In genomic region chr5:61734001-61734400, GRCh38 we compare ENCODE assay signal across 23 cellular contexts.
A peak's percentile ranks its signal among the peaks of the same experiment; 100 is the strongest.
DNase-seq lines count a peak whose midpoint lies in the region; ATAC-seq, FAIRE-seq and TF ChIP-seq lines count a peak whose summit lies in the region.
"Had no signal": no experiment of that assay in that cellular context is flagged by ENCODE, and none has a peak within 500 bp of the region (broad histone marks: within the 10 kb centered on the region; RNA-seq: fewer than 3 reads in every experiment).

No MANE protein-coding gene starts in this region.

- no peak for ATAC-seq in GM21529 (IDR thresholded peaks at IDR 0.05; ENCODE audit: unreplicated experiment)
- ATAC-seq: HepG2 had no signal

- H3K27ac ChIP-seq in H1 (ENCODE audit: low read depth, low read length) (no peak overlapping the region), smooth muscle cell (ENCODE audit: low read depth) (peak overlapping the region; percentile 83)

- H3K36me3 Mint-ChIP-seq in Calu3 (ENCODE audit: insufficient read depth, unreplicated experiment): no peaks in the 10 kb centered on the region
- H3K36me3 Mint-ChIP-seq in activated T-helper 1 cell treated with anti-CD3 and anti-CD28 coated beads, Interleukin-12 subunit alpha, Interleukin-12 subunit beta, Interleukin-2, Interleukin-4 antibody, amounts not matched to agents 30 ng/mL and 10 ng/mL and 1 ng/mL, durations not matched to agents 14 hours and 24 hours and 36 hours (ENCODE audit: low read depth): no peaks in the 10 kb centered on the region

- no peak overlapping the region for H4K8ac ChIP-seq in H1 (ENCODE audit: extremely low read depth, insufficient read depth, low read length)

- H2BK5ac ChIP-seq in H1 (ENCODE audit: low read depth, low read length): no peak overlapping the region

- TF ChIP-seq POLR2A in H1 (IDR thresholded peaks at IDR 0.05; ENCODE audit: control extremely low read depth in 1 of 2, low read depth in 2 of 2, low read length in 2 of 2): no peak

- H3K4me1 Mint-ChIP-seq in Calu3 (ENCODE audit: low read depth, unreplicated experiment): peaks cover 49% of the 10 kb centered on the region
- no peaks in the 10 kb centered on the region for H3K4me1 Mint-ChIP-seq in activated T-helper 1 cell treated with anti-CD3 and anti-CD28 coated beads, Interleukin-12 subunit alpha, Interleukin-12 subunit beta, Interleukin-2, Interleukin-4 antibody, amounts not matched to agents 30 ng/mL and 10 ng/mL and 1 ng/mL, durations not matched to agents 14 hours and 24 hours and 36 hours (ENCODE audit: low read depth)

- H3K9me3 Mint-ChIP-seq in Calu3 (ENCODE audit: low read depth, unreplicated experiment): no peaks in the 10 kb centered on the region
- no peaks in the 10 kb centered on the region for H3K9me3 Mint-ChIP-seq in activated T-helper 1 cell treated with anti-CD3 and anti-CD28 coated beads, Interleukin-12 subunit alpha, Interleukin-12 subunit beta, Interleukin-2, Interleukin-4 antibody, amounts not matched to agents 30 ng/mL and 10 ng/mL and 1 ng/mL, durations not matched to agents 14 hours and 24 hours and 36 hours
- H3K9me3 Mint-ChIP-seq: CD4-positive, alpha-beta T cell; HFFc6 had no signal

- WGBS in H1 (ENCODE audit: extremely low coverage in 1 of 2, insufficient coverage in 1 of 2, insufficient read length in 1 of 2, insufficient replicate concordance in 2 of 2, low coverage in 1 of 2, low lambda C conversion rate in 2 of 2, missing lambda C conversion rate in 1 of 2), 2 experiments: 96% methylated on average over 4 of the region's 4 CpGs; no CpG with 5 or more reads in 1 of the 2 experiments
- 78% methylated on average over 4 of the region's 4 CpGs for whole genome bisulfite sequencing in smooth muscle cell (ENCODE audit: low lambda C conversion rate)

- H2BK12ac ChIP-seq in H1 (ENCODE audit: low read depth, low read length): no peak overlapping the region

- peak; percentile 33 for DNase-seq in Calu3
- DNase-seq in H1 (ENCODE audit: low read depth in 1 of 2, low spot score in 2 of 2): no peak
- DNase-seq in mucosa of gallbladder (ENCODE audit: low spot score): peak; percentile 33
- no peak for DNase-seq in smooth muscle cell (lab: John Stamatoyannopoulos, UW; ENCODE audit: unreplicated experiment)
- DNase-seq in DMS153 treated with DMSO at 0.1 percent for 48 hours (lab: John Stamatoyannopoulos, UW; ENCODE audit: unreplicated experiment): no peak
- DNase-seq in activated T-helper 1 cell treated with anti-CD3 and anti-CD28 coated beads, Interleukin-12 subunit alpha, Interleukin-12 subunit beta, Interleukin-2, Interleukin-4 antibody, amounts not matched to agents 30 ng/mL and 10 ng/mL and 1 ng/mL, durations not matched to agents 14 hours and 24 hours and 36 hours (ENCODE audit: low spot score): no peak
- DNase-seq: BE2C; Caco-2; CD4-positive, alpha-beta T cell; DMS53; EL; H7; HFFc6; KBM-7; MV-4-11; NCI-H1694 treated with DMSO at 0.1 percent for 48 hours; NCI-H510A; NCI-H774; Right ventricle myocardium superior had no signal

- intact Hi-C loops in Calu3 (cut with micrococcal nuclease; ENCODE audit: unreplicated experiment): loop anchor here (2.0 kb wide), 1 partner anchor 71 kb away; no protein-coding TSS in a partner anchor
- intact Hi-C loops in activated T-helper 1 cell treated with anti-CD3 and anti-CD28 coated beads, Interleukin-12 subunit alpha, Interleukin-12 subunit beta, Interleukin-2, Interleukin-4 antibody, amounts not matched to agents 30 ng/mL and 10 ng/mL and 1 ng/mL, durations not matched to agents 14 hours and 24 hours and 36 hours (cut with micrococcal nuclease): no loop called here

- H3K18ac ChIP-seq in H1 (ENCODE audit: extremely low read depth, low read length): no peak overlapping the region

- no peak overlapping the region for H2BK15ac ChIP-seq in H1 (ENCODE audit: low read length)

- no peaks in the 10 kb centered on the region for H3K79me1 ChIP-seq in H1 (ENCODE audit: low read depth, low read length)

- no peak overlapping the region for H2BK120ac ChIP-seq in H1 (replicated peaks; ENCODE audit: low read depth, low read length)

- H3K9me3 ChIP-seq in H1 (ENCODE audit: insufficient read depth in 2 of 2, low read depth in 1 of 2, low read length in 1 of 2): no peaks in the 10 kb centered on the region
- no peaks in the 10 kb centered on the region for H3K9me3 ChIP-seq in smooth muscle cell (replicated peaks; ENCODE audit: low read depth)
- H3K9me3 ChIP-seq: BE2C, Caco-2 had no signal

- H3K27ac Mint-ChIP-seq in Calu3 (ENCODE audit: unreplicated experiment): no peak overlapping the region
- H3K27ac Mint-ChIP-seq in activated T-helper 1 cell treated with anti-CD3 and anti-CD28 coated beads, Interleukin-12 subunit alpha, Interleukin-12 subunit beta, Interleukin-2, Interleukin-4 antibody, amounts not matched to agents 30 ng/mL and 10 ng/mL and 1 ng/mL, durations not matched to agents 14 hours and 24 hours and 36 hours: no peak overlapping the region
- H3K27ac Mint-ChIP-seq: CD4-positive, alpha-beta T cell; HFFc6 had no signal

- H3F3A ChIP-seq in smooth muscle cell (ENCODE audit: low read depth): peaks cover 3% of the 10 kb centered on the region

- H3K79me2 ChIP-seq in H1 (ENCODE audit: control insufficient read depth in 1 of 2, insufficient read depth in 2 of 2, low read length in 2 of 2) (no peaks in the 10 kb centered on the region), smooth muscle cell (ENCODE audit: low read depth) (no peaks in the 10 kb centered on the region)

- CTCF ChIA-PET in Calu3 (lab: Charles Lee) (no interaction called here), H1 (lab: Charles Lee; ENCODE audit: partially characterized antibody) (interaction anchor here (0.5 to 2.5 kb wide), 5 partner anchors 9 to 75 kb away, joined by 3 to 7 read pairs (median 3); no protein-coding TSS in a partner anchor)

- TF ChIP-seq CTCF in Calu3 (IDR thresholded peaks at IDR 0.05; ENCODE audit: unreplicated experiment): no peak
- no peak for TF ChIP-seq CTCF in H1 (IDR thresholded peaks at IDR 0.05; ENCODE audit: control extremely low read depth in 1 of 3, insufficient read depth in 1 of 3, low read depth in 1 of 3, low read length in 3 of 3)
- no peak for TF ChIP-seq CTCF in smooth muscle cell (IDR thresholded peaks at IDR 0.05; ENCODE audit: borderline replicate concordance, insufficient read depth, poor library complexity, severe bottlenecking)

- H3K27me3 Mint-ChIP-seq in Calu3 (ENCODE audit: unreplicated experiment): peaks cover 30% of the 10 kb centered on the region
- peaks cover 5% of the 10 kb centered on the region for H3K27me3 Mint-ChIP-seq in activated T-helper 1 cell treated with anti-CD3 and anti-CD28 coated beads, Interleukin-12 subunit alpha, Interleukin-12 subunit beta, Interleukin-2, Interleukin-4 antibody, amounts not matched to agents 30 ng/mL and 10 ng/mL and 1 ng/mL, durations not matched to agents 14 hours and 24 hours and 36 hours (ENCODE audit: insufficient read depth)

- TF ChIP-seq EP300 in H1 (IDR thresholded peaks at IDR 0.05; ENCODE audit: borderline replicate concordance in 1 of 2, low read depth in 2 of 2, low read length in 2 of 2): no peak

- H3K4me1 ChIP-seq in H1 (replicated peaks in 1 of 4; ENCODE audit: control insufficient read depth in 3 of 4, insufficient read depth in 4 of 4, low read length in 3 of 4): peaks cover 2 to 13% (median 5%) of the 10 kb centered on the region in 4 experiments; a peak in 6 of 7 replicates
- H3K4me1 ChIP-seq in smooth muscle cell (ENCODE audit: low read depth): peaks cover 16% of the 10 kb centered on the region
- H3K4me1 ChIP-seq: BE2C, Caco-2 had no signal

- H3K14ac ChIP-seq in H1 (ENCODE audit: insufficient read length): no peak overlapping the region

- H4K20me1 ChIP-seq in H1 (replicated peaks in 1 of 2; ENCODE audit: control insufficient read depth in 1 of 2, insufficient read depth in 2 of 2, low read length in 2 of 2) (no peaks in the 10 kb centered on the region), smooth muscle cell (ENCODE audit: low read depth) (no peaks in the 10 kb centered on the region)

- POLR2A ChIA-PET in H1 (lab: Charles Lee; ENCODE audit: partially characterized antibody): no interaction called here

- FAIRE-seq in H1 (lab: Jason Lieb, UNC): no peak
- FAIRE-seq: GM12891, HepG2, RCC 7860 had no signal

- H2AFZ ChIP-seq in H1 (ENCODE audit: low read length): no peak overlapping the region
- H2AFZ ChIP-seq in smooth muscle cell (ENCODE audit: low read depth): no peak overlapping the region

- no peak overlapping the region for H3K4me3 Mint-ChIP-seq in Calu3 (ENCODE audit: low read depth, unreplicated experiment)
- no peak overlapping the region for H3K4me3 Mint-ChIP-seq in activated T-helper 1 cell treated with anti-CD3 and anti-CD28 coated beads, Interleukin-12 subunit alpha, Interleukin-12 subunit beta, Interleukin-2, Interleukin-4 antibody, amounts not matched to agents 30 ng/mL and 10 ng/mL and 1 ng/mL, durations not matched to agents 14 hours and 24 hours and 36 hours
- H3K4me3 Mint-ChIP-seq: CD4-positive, alpha-beta T cell; HFFc6 had no signal

- no peaks in the 10 kb centered on the region; the same call in 1 of the 2 replicates for H3K23me2 ChIP-seq in H1 (ENCODE audit: low read depth, low read length)

- no peak overlapping the region for H4K91ac ChIP-seq in H1 (replicated peaks; ENCODE audit: insufficient read length, low read length)

- H2BK20ac ChIP-seq in H1 (ENCODE audit: low read length): no peak overlapping the region; the same call in 1 of the 2 replicates

- H3K4me2 ChIP-seq in H1 (ENCODE audit: insufficient read depth in 1 of 2, low read depth in 2 of 2, low read length in 2 of 2): no peak overlapping the region
- no peak overlapping the region for H3K4me2 ChIP-seq in smooth muscle cell

- H2AK5ac ChIP-seq in H1 (ENCODE audit: low read depth, low read length): no peak overlapping the region

- H3K56ac ChIP-seq in H1 (replicated peaks; ENCODE audit: insufficient read length, low read depth, low read length): no peak overlapping the region

- H3K36me3 ChIP-seq in H1 (ENCODE audit: control insufficient read depth in 2 of 4, insufficient read depth in 4 of 4, low read length in 3 of 4): no peaks in the 10 kb centered on the region
- no peaks in the 10 kb centered on the region for H3K36me3 ChIP-seq in smooth muscle cell (ENCODE audit: low read depth)
- H3K36me3 ChIP-seq: BE2C had no signal

- H3K9ac ChIP-seq in H1 (replicated peaks in 1 of 4; ENCODE audit: extremely low read depth in 1 of 4, low read depth in 3 of 4, low read length in 3 of 4) (no peak overlapping the region), smooth muscle cell (ENCODE audit: low read depth) (no peak overlapping the region)

- BruUV-seq in Calu3 (replicated peaks; lab: Mats Ljungman, UMichigan): no TSS peak

- TF ChIP-seq RAD21 in H1 (IDR thresholded peaks at IDR 0.05 in 1 of 2, conservative IDR thresholded peaks at IDR 0.05 in 1 of 2; ENCODE audit: low read depth in 2 of 2, low read length in 2 of 2): no peak

- no peak overlapping the region for H4K5ac ChIP-seq in H1 (ENCODE audit: insufficient read length, low read depth, low read length)

- peaks cover 0 to 2% (median under 1%) of the 10 kb centered on the region in 4 experiments; a peak in 2 of 7 replicates for H3K27me3 ChIP-seq in H1 (replicated peaks in 1 of 4; ENCODE audit: control insufficient read depth in 3 of 4, extremely low read depth in 1 of 4, insufficient read depth in 3 of 4, low read length in 3 of 4)
- H3K27me3 ChIP-seq in smooth muscle cell (ENCODE audit: low read depth): no peaks in the 10 kb centered on the region
- H3K27me3 ChIP-seq: BE2C had no signal

- H3K4ac ChIP-seq in H1 (replicated peaks; ENCODE audit: insufficient read length, low read depth, low read length): no peak overlapping the region

- H3K23ac ChIP-seq in H1 (ENCODE audit: insufficient read length): no peak overlapping the region

- no peak overlapping the region for H3K4me3 ChIP-seq in H1 (ENCODE audit: extremely low read depth in 1 of 4, insufficient read depth in 2 of 4, low read depth in 3 of 4, low read length in 4 of 4)
- no peak overlapping the region for H3K4me3 ChIP-seq in smooth muscle cell

Comparison
In these comparisons a context has a peak if more than half of its experiments do, and no peak if none do; other contexts are left out.
1. DNase-seq: peak in Calu3 (single experiment) and mucosa of gallbladder (single experiment); none in H1 (0 of 2), smooth muscle cell (single experiment), DMS153 treated with DMSO at 0.1 percent for 48 hours (single experiment) and activated T-helper 1 cell treated with anti-CD3 and anti-CD28 coated beads, Interleukin-12 subunit alpha, Interleukin-12 subunit beta, Interleukin-2, Interleukin-4 antibody, amounts not matched to agents 30 ng/mL and 10 ng/mL and 1 ng/mL, durations not matched to agents 14 hours and 24 hours and 36 hours (single experiment).